In the genomic region with DNA sequence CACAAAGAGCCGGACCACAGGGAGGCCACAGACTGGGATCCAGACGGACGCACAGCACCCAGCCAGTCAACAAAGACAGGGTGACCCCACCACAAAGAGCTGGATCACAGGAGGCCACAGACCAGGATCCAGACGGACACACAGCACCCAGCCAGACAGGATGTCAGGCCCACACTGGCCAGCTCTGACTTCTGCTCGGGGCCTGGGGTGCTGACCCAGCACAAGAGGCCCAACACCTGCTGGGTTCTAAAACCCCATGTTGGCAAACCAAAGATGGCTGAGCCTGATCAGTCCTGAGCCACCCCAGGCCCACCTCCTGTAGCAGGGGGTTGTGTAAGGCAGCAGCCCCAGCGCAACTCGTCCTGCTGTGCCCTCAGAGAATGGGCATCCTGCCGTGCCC, we compare ENCODE assay signal across 21 cellular contexts. TPM values are rescaled to one million over a fixed set of nuclear protein-coding genes. Genes with fewer than 3 reads are reported as not detected.
DNase-seq lines count a peak whose midpoint lies in the region; ATAC-seq, FAIRE-seq and TF ChIP-seq lines count a peak whose summit lies in the region.
"Had no signal": no experiment of that assay in that cellular context is flagged by ENCODE, and none has a peak within 500 bp of the region (broad histone marks: within the 10 kb centered on the region; RNA-seq: fewer than 3 reads in every experiment).

No MANE protein-coding gene starts in this region.

- no peak for TF ChIP-seq POLR2A in HepG2 (IDR thresholded peaks at IDR 0.05; ENCODE audit: insufficient read depth in 1 of 2, low read depth in 2 of 2, low read length in 2 of 2)
- no peak for TF ChIP-seq POLR2A in right lobe of liver (IDR thresholded peaks at IDR 0.05)

- POLR2A ChIA-PET in HepG2 (lab: Yijun Ruan, JAX) = no interaction called here
- POLR2A ChIA-PET in naive thymus-derived CD8-positive, alpha-beta T cell (lab: Charles Lee) = interaction anchor here (1.4 kb wide), 1 partner anchor 32 kb away, joined by 3 read pairs; a partner anchor contains a TSS

- no TSS peak for BruUV-seq in HepG2 (replicated peaks; lab: Mats Ljungman, UMichigan)

- no peak overlapping the region for H3K4me2 ChIP-seq in HepG2 (ENCODE audit: low read depth, low read length)

- FAIRE-seq in HepG2 (lab: Jason Lieb, UNC) = no peak
- FAIRE-seq: D721Med, H54, RCC 7860 had no signal

- H4K20me1 ChIP-seq in HepG2 (ENCODE audit: insufficient read depth, low read length) = no peaks in the 10 kb centered on the region

- H3K36me3 Mint-ChIP-seq in nephron (ENCODE audit: low read depth) = peaks cover 40% of the 10 kb centered on the region
- H3K36me3 Mint-ChIP-seq in naive thymus-derived CD8-positive, alpha-beta T cell = peaks cover 0 to 31% (median 3%) of the 10 kb centered on the region in 3 donors

- no peak for TF ChIP-seq RAD21 in HepG2 (CRISPR knock-in tag; IDR thresholded peaks at IDR 0.05)

- DNase-seq in HepG2 (ENCODE audit: low spot score) (no peak), right lobe of liver (no peak), SW480 (ENCODE audit: low spot score) (no peak)
- no peak for DNase-seq in naive thymus-derived CD8-positive, alpha-beta T cell
- DNase-seq: 8988T, AML-193, DMS79, HFFc6, MG63, NCI-H1417, NCI-H1694 treated with DMSO at 0.1 percent for 48 hours, NCI-H446, NCI-H526 treated with DMSO at 0.1 percent for 48 hours, OCI-M1 had no signal

- TF ChIP-seq EP300 in HepG2 (IDR thresholded peaks at IDR 0.05; ENCODE audit: low read depth in 2 of 2, low read length in 2 of 2) (no peak), HepG2 (CRISPR knock-in tag; IDR thresholded peaks at IDR 0.05; ENCODE audit: borderline replicate concordance) (no peak)

- H3K27ac Mint-ChIP-seq in nephron = peak overlapping the region in 2 of 3 experiments; percentile 26 to 46
- no peak overlapping the region for H3K27ac Mint-ChIP-seq in naive thymus-derived CD8-positive, alpha-beta T cell
- H3K27ac Mint-ChIP-seq: HFFc6 had no signal

- intact Hi-C loops in HepG2 (cut with micrococcal nuclease; ENCODE audit: unreplicated experiment) (no loop called here), right lobe of liver (cut with DNase I) (no loop called here)

- 100% methylated on average over 6 of the region's 8 CpGs for WGBS in HepG2 (ENCODE audit: low lambda C conversion rate)
- WGBS in right lobe of liver (ENCODE audit: insufficient coverage, low coverage, low lambda C conversion rate, missing lambda C conversion rate) = no CpG with 5 or more reads among the region's 8 CpGs

- H3K27me3 ChIP-seq in HepG2 (ENCODE audit: control insufficient read depth in 1 of 2, insufficient read depth in 2 of 2, low read length in 2 of 2) (no peaks in the 10 kb centered on the region), right lobe of liver (no peaks in the 10 kb centered on the region)
- H3K27me3 ChIP-seq: MG63, SJSA1 had no signal

- H3K9me3 Mint-ChIP-seq in nephron = no peaks in the 10 kb centered on the region
- H3K9me3 Mint-ChIP-seq in naive thymus-derived CD8-positive, alpha-beta T cell = no peaks in the 10 kb centered on the region
- H3K9me3 Mint-ChIP-seq: HFFc6 had no signal

- in situ Hi-C loops in HepG2 (cut with HindIII; ENCODE audit: extremely low pct_ligation_motif_present, low pct_unique_long_range_greater_than_20kb) = no loop called here

- H3K27ac ChIP-seq in HepG2 (ENCODE audit: extremely low read length, insufficient read depth, low read length) (no peak overlapping the region), right lobe of liver (no peak overlapping the region)
- H3K27ac ChIP-seq: SJSA1 had no signal

- H3K4me3 Mint-ChIP-seq in nephron = peak overlapping the region in 1 of 3 experiments; percentile 29
- no peak overlapping the region for H3K4me3 Mint-ChIP-seq in naive thymus-derived CD8-positive, alpha-beta T cell
- H3K4me3 Mint-ChIP-seq: HFFc6 had no signal

- H3K27me3 Mint-ChIP-seq in nephron (ENCODE audit: low read depth) = no peaks in the 10 kb centered on the region
- no peaks in the 10 kb centered on the region for H3K27me3 Mint-ChIP-seq in naive thymus-derived CD8-positive, alpha-beta T cell

- no peak overlapping the region for H3K4me3 ChIP-seq in HepG2 (replicated peaks in 1 of 3; ENCODE audit: insufficient read depth in 1 of 3, low read depth in 2 of 3, low read length in 3 of 3)
- H3K4me3 ChIP-seq in right lobe of liver = no peak overlapping the region
- H3K4me3 ChIP-seq: MG63, SJSA1 had no signal

- peaks cover 6% of the 10 kb centered on the region for H3K4me1 Mint-ChIP-seq in nephron
- H3K4me1 Mint-ChIP-seq in naive thymus-derived CD8-positive, alpha-beta T cell = peaks cover 4 to 17% (median 9%) of the 10 kb centered on the region in 4 donors

- H3K36me3 ChIP-seq in HepG2 (replicated peaks in 1 of 2; ENCODE audit: control insufficient read depth in 1 of 2, insufficient read depth in 2 of 2, low read length in 2 of 2) = peaks cover 24 to 68% of the 10 kb centered on the region in 2 experiments
- peaks cover 0 to 18% (median under 1%) of the 10 kb centered on the region in 4 donors for H3K36me3 ChIP-seq in right lobe of liver

- H3K79me2 ChIP-seq in HepG2 (ENCODE audit: insufficient read depth, low read length) = peaks cover 10% of the 10 kb centered on the region

- H3K4me1 ChIP-seq in HepG2 (ENCODE audit: insufficient read depth, low read length) (peaks cover 22% of the 10 kb centered on the region), right lobe of liver (peaks cover 0 to 7% (median under 1%) of the 10 kb centered on the region in 4 donors)

- CTCF ChIA-PET in HepG2 (lab: Yijun Ruan, JAX; ENCODE audit: low intra/inter-chr PET ratio, low total read pairs) = no interaction called here

- no peak overlapping the region for H2AFZ ChIP-seq in HepG2 (ENCODE audit: low read length)

- H3K9me3 ChIP-seq in HepG2 (ENCODE audit: low read length) = no peaks in the 10 kb centered on the region
- no peaks in the 10 kb centered on the region for H3K9me3 ChIP-seq in right lobe of liver
- H3K9me3 ChIP-seq: MG63, SJSA1 had no signal

- TF ChIP-seq CTCF in HepG2 (CRISPR knock-in tag; IDR thresholded peaks at IDR 0.05) (no peak), right lobe of liver (IDR thresholded peaks at IDR 0.05) (no peak), nephron (IDR thresholded peaks at IDR 0.05; ENCODE audit: unreplicated experiment in 3 of 3) (no peak)

- ATAC-seq in HepG2 (no peak), right lobe of liver (no peak), GM18868 (IDR thresholded peaks at IDR 0.05; ENCODE audit: unreplicated experiment) (no peak)
- ATAC-seq in naive thymus-derived CD8-positive, alpha-beta T cell = no peak
- ATAC-seq: Right ventricle myocardium inferior had no signal

- no peak overlapping the region for H3K9ac ChIP-seq in HepG2 (ENCODE audit: insufficient read depth, low read depth, low read length)

RNA-seq across cellular contexts. Expression of a gene that starts 5.2 kb away (rescaled TPM):
- total RNA-seq in HepG2 (2016; rRNA removed; fragmentation: Illumina TruSeq; extraction: Trizol) = 22.6 and 31.6 TPM in 2 replicates
- total RNA-seq in HepG2 (2016; cell fraction: cytosol; rRNA removed; fragmentation: Illumina TruSeq; extraction: Trizol; ENCODE audit: low read depth) = 23.7 and 28.0 TPM in 2 replicates
- total RNA-seq in HepG2 (2016; cell fraction: insoluble cytoplasmic fraction; rRNA removed; fragmentation: Illumina TruSeq; extraction: Trizol) = 21.4 and 31.8 TPM in 2 replicates
- total RNA-seq in HepG2 (2016; cell fraction: membrane; rRNA removed; fragmentation: Illumina TruSeq; extraction: Trizol) = 27.7 and 31.4 TPM in 2 replicates
- total RNA-seq in HepG2 (2016; cell fraction: nucleus; rRNA removed; fragmentation: Illumina TruSeq; extraction: Trizol) = 34.5 and 40.2 TPM in 2 replicates
- polyA plus RNA-seq in HepG2 (2011; rRNA removed) = 27.6 and 36.9 TPM in 2 replicates
- 15.3 and 20.0 TPM in 2 replicates for polyA plus RNA-seq in HepG2 (2011; cell fraction: cytosol; rRNA removed)
- polyA plus RNA-seq in HepG2 (2011; cell fraction: nucleus; rRNA removed) = 128 and 151 TPM in 2 replicates
- polyA plus RNA-seq in HepG2 (2012) = 15.1 and 23.7 TPM in 2 replicates
- polyA plus RNA-seq in HepG2 (2016; cell fraction: cytosol; fragmentation: Illumina TruSeq; extraction: Trizol; ENCODE audit: low read depth) = 12.4 and 19.6 TPM in 2 replicates
- polyA plus RNA-seq in HepG2 (2016; cell fraction: insoluble cytoplasmic fraction; fragmentation: Illumina TruSeq; extraction: Trizol; ENCODE audit: low read depth) = 16.4 and 19.1 TPM in 2 replicates
- polyA plus RNA-seq in HepG2 (2016; cell fraction: membrane; fragmentation: Illumina TruSeq; extraction: Trizol; ENCODE audit: low read depth) = 18.6 and 24.9 TPM in 2 replicates
- 78.6 and 82.4 TPM in 2 replicates for polyA plus RNA-seq in HepG2 (2016; cell fraction: nucleus; fragmentation: Illumina TruSeq; extraction: Trizol; ENCODE audit: insufficient read depth, low read depth)
- polyA minus RNA-seq in HepG2 (2011; rRNA and poly(A)+ RNA removed; ENCODE audit: low replicate concordance) = 13.7 and 46.0 TPM in 2 replicates
- polyA minus RNA-seq in HepG2 (2011; cell fraction: cytosol; rRNA and poly(A)+ RNA removed) = 4.0 and 7.5 TPM in 2 replicates
- polyA minus RNA-seq in HepG2 (2011; cell fraction: nucleus; rRNA and poly(A)+ RNA removed) = 27.8 and 33.3 TPM in 2 replicates
- total RNA-seq in right lobe of liver = 10 to 100 TPM in 5 of 6 experiments, 1 to 10 TPM in 1; 9.2 to 17.8 (median 11.8) TPM
- total RNA-seq in naive thymus-derived CD8-positive, alpha-beta T cell = 10 to 100 TPM; 76.9 to 80.7 TPM
- 10 to 100 TPM; 26.2 to 32.8 (median 29.8) TPM for polyA plus RNA-seq in naive thymus-derived CD8-positive, alpha-beta T cell

RNA-seq across cellular contexts. Expression of a gene that starts 6.4 kb away (rescaled TPM):
- 29.6 and 38.7 TPM in 2 replicates for total RNA-seq in HepG2 (2016; rRNA removed; fragmentation: Illumina TruSeq; extraction: Trizol)
- 103 and 108 TPM in 2 replicates for total RNA-seq in HepG2 (2016; cell fraction: cytosol; rRNA removed; fragmentation: Illumina TruSeq; extraction: Trizol; ENCODE audit: low read depth)
- 26.0 and 40.1 TPM in 2 replicates for total RNA-seq in HepG2 (2016; cell fraction: insoluble cytoplasmic fraction; rRNA removed; fragmentation: Illumina TruSeq; extraction: Trizol)
- 93.6 and 97.4 TPM in 2 replicates for total RNA-seq in HepG2 (2016; cell fraction: membrane; rRNA removed; fragmentation: Illumina TruSeq; extraction: Trizol)
- 26.3 and 30.8 TPM in 2 replicates for total RNA-seq in HepG2 (2016; cell fraction: nucleus; rRNA removed; fragmentation: Illumina TruSeq; extraction: Trizol)
- polyA plus RNA-seq in HepG2 (2011; rRNA removed) = 21.3 and 21.8 TPM in 2 replicates
- polyA plus RNA-seq in HepG2 (2011; cell fraction: cytosol; rRNA removed) = 19.1 and 23.2 TPM in 2 replicates
- polyA plus RNA-seq in HepG2 (2011; cell fraction: nucleus; rRNA removed) = 46.9 and 49.7 TPM in 2 replicates
- 16.9 and 18.6 TPM in 2 replicates for polyA plus RNA-seq in HepG2 (2012)
- polyA plus RNA-seq in HepG2 (2016; cell fraction: cytosol; fragmentation: Illumina TruSeq; extraction: Trizol; ENCODE audit: low read depth) = 80.6 TPM in 2 replicates
- polyA plus RNA-seq in HepG2 (2016; cell fraction: insoluble cytoplasmic fraction; fragmentation: Illumina TruSeq; extraction: Trizol; ENCODE audit: low read depth) = 32.1 and 34.5 TPM in 2 replicates
- 89.7 and 93.0 TPM in 2 replicates for polyA plus RNA-seq in HepG2 (2016; cell fraction: membrane; fragmentation: Illumina TruSeq; extraction: Trizol; ENCODE audit: low read depth)
- 60.9 and 67.4 TPM in 2 replicates for polyA plus RNA-seq in HepG2 (2016; cell fraction: nucleus; fragmentation: Illumina TruSeq; extraction: Trizol; ENCODE audit: insufficient read depth, low read depth)
- polyA minus RNA-seq in HepG2 (2011; rRNA and poly(A)+ RNA removed; ENCODE audit: low replicate concordance) = 9.8 and 59.1 TPM in 2 replicates
- 6.4 and 6.5 TPM in 2 replicates for polyA minus RNA-seq in HepG2 (2011; cell fraction: cytosol; rRNA and poly(A)+ RNA removed)
- 13.0 and 13.1 TPM in 2 replicates for polyA minus RNA-seq in HepG2 (2011; cell fraction: nucleus; rRNA and poly(A)+ RNA removed)
- 10 to 100 TPM in 2 of 6 experiments, 1 to 10 TPM in 4; 8.4 to 11.7 (median 9.0) TPM for total RNA-seq in right lobe of liver
- total RNA-seq in naive thymus-derived CD8-positive, alpha-beta T cell = 10 to 100 TPM; 25.5 to 27.5 TPM
- polyA plus RNA-seq in naive thymus-derived CD8-positive, alpha-beta T cell = 10 to 100 TPM in 1 of 3 donors, 1 to 10 TPM in 2; 5.5 to 15.7 (median 7.7) TPM

RNA-seq across cellular contexts. Expression of a gene that starts 21.5 kb away (rescaled TPM):
- 13.4 and 21.7 TPM in 2 replicates for total RNA-seq in HepG2 (2016; rRNA removed; fragmentation: Illumina TruSeq; extraction: Trizol)
- 8.4 and 10.0 TPM in 2 replicates for total RNA-seq in HepG2 (2016; cell fraction: cytosol; rRNA removed; fragmentation: Illumina TruSeq; extraction: Trizol; ENCODE audit: low read depth)
- 12.6 and 23.4 TPM in 2 replicates for total RNA-seq in HepG2 (2016; cell fraction: insoluble cytoplasmic fraction; rRNA removed; fragmentation: Illumina TruSeq; extraction: Trizol)
- total RNA-seq in HepG2 (2016; cell fraction: membrane; rRNA removed; fragmentation: Illumina TruSeq; extraction: Trizol) = 8.5 and 10.9 TPM in 2 replicates
- 14.0 and 15.0 TPM in 2 replicates for total RNA-seq in HepG2 (2016; cell fraction: nucleus; rRNA removed; fragmentation: Illumina TruSeq; extraction: Trizol)
- 44.4 and 50.9 TPM in 2 replicates for polyA plus RNA-seq in HepG2 (2011; rRNA removed)
- 23.8 and 38.3 TPM in 2 replicates for polyA plus RNA-seq in HepG2 (2011; cell fraction: cytosol; rRNA removed)
- 240 and 305 TPM in 2 replicates for polyA plus RNA-seq in HepG2 (2011; cell fraction: nucleus; rRNA removed)
- 16.2 and 19.0 TPM in 2 replicates for polyA plus RNA-seq in HepG2 (2012)
- polyA plus RNA-seq in HepG2 (2016; cell fraction: cytosol; fragmentation: Illumina TruSeq; extraction: Trizol; ENCODE audit: low read depth) = 5.5 and 7.1 TPM in 2 replicates
- 13.7 and 16.1 TPM in 2 replicates for polyA plus RNA-seq in HepG2 (2016; cell fraction: insoluble cytoplasmic fraction; fragmentation: Illumina TruSeq; extraction: Trizol; ENCODE audit: low read depth)
- polyA plus RNA-seq in HepG2 (2016; cell fraction: membrane; fragmentation: Illumina TruSeq; extraction: Trizol; ENCODE audit: low read depth) = 6.1 and 7.5 TPM in 2 replicates
- 53.7 and 57.4 TPM in 2 replicates for polyA plus RNA-seq in HepG2 (2016; cell fraction: nucleus; fragmentation: Illumina TruSeq; extraction: Trizol; ENCODE audit: insufficient read depth, low read depth)
- polyA minus RNA-seq in HepG2 (2011; rRNA and poly(A)+ RNA removed; ENCODE audit: low replicate concordance) = 48.5 and 187 TPM in 2 replicates
- polyA minus RNA-seq in HepG2 (2011; cell fraction: cytosol; rRNA and poly(A)+ RNA removed) = 10.7 and 12.0 TPM in 2 replicates
- polyA minus RNA-seq in HepG2 (2011; cell fraction: nucleus; rRNA and poly(A)+ RNA removed) = 32.6 and 32.9 TPM in 2 replicates
- total RNA-seq in right lobe of liver = 10 to 100 TPM; 19.1 to 45.0 (median 25.2) TPM
- 10 to 100 TPM; 83.2 to 86.8 TPM for total RNA-seq in naive thymus-derived CD8-positive, alpha-beta T cell
- 10 to 100 TPM; 27.2 to 42.4 (median 32.9) TPM for polyA plus RNA-seq in naive thymus-derived CD8-positive, alpha-beta T cell

RNA-seq across cellular contexts. Expression of a gene that starts 32.3 kb away (rescaled TPM):
- total RNA-seq in HepG2 (2016; rRNA removed; fragmentation: Illumina TruSeq; extraction: Trizol) (48.9 and 54.0 TPM in 2 replicates), right lobe of liver (10 to 100 TPM; 43.4 to 97.8 (median 74.0) TPM)
- 48.5 and 55.5 TPM in 2 replicates for total RNA-seq in HepG2 (2016; cell fraction: cytosol; rRNA removed; fragmentation: Illumina TruSeq; extraction: Trizol; ENCODE audit: low read depth)
- 53.0 and 54.1 TPM in 2 replicates for total RNA-seq in HepG2 (2016; cell fraction: insoluble cytoplasmic fraction; rRNA removed; fragmentation: Illumina TruSeq; extraction: Trizol)
- 49.2 and 61.1 TPM in 2 replicates for total RNA-seq in HepG2 (2016; cell fraction: membrane; rRNA removed; fragmentation: Illumina TruSeq; extraction: Trizol)
- total RNA-seq in HepG2 (2016; cell fraction: nucleus; rRNA removed; fragmentation: Illumina TruSeq; extraction: Trizol) = 19.0 and 19.6 TPM in 2 replicates
- polyA plus RNA-seq in HepG2 (2011; rRNA removed) = 20.9 and 23.4 TPM in 2 replicates
- polyA plus RNA-seq in HepG2 (2011; cell fraction: cytosol; rRNA removed) = 18.5 and 46.9 TPM in 2 replicates
- polyA plus RNA-seq in HepG2 (2011; cell fraction: nucleus; rRNA removed) = 23.0 and 28.2 TPM in 2 replicates
- 15.6 and 26.9 TPM in 2 replicates for polyA plus RNA-seq in HepG2 (2012)
- 54.8 and 61.0 TPM in 2 replicates for polyA plus RNA-seq in HepG2 (2016; cell fraction: cytosol; fragmentation: Illumina TruSeq; extraction: Trizol; ENCODE audit: low read depth)
- 43.5 and 50.2 TPM in 2 replicates for polyA plus RNA-seq in HepG2 (2016; cell fraction: insoluble cytoplasmic fraction; fragmentation: Illumina TruSeq; extraction: Trizol; ENCODE audit: low read depth)
- polyA plus RNA-seq in HepG2 (2016; cell fraction: membrane; fragmentation: Illumina TruSeq; extraction: Trizol; ENCODE audit: low read depth) = 42.3 and 46.2 TPM in 2 replicates
- 35.6 and 38.1 TPM in 2 replicates for polyA plus RNA-seq in HepG2 (2016; cell fraction: nucleus; fragmentation: Illumina TruSeq; extraction: Trizol; ENCODE audit: insufficient read depth, low read depth)
- polyA minus RNA-seq in HepG2 (2011; rRNA and poly(A)+ RNA removed; ENCODE audit: low replicate concordance) = 6.4 and 7.1 TPM in 2 replicates
- polyA minus RNA-seq in HepG2 (2011; cell fraction: cytosol; rRNA and poly(A)+ RNA removed) = 8.6 and 11.1 TPM in 2 replicates
- 2.1 and 2.2 TPM in 2 replicates for polyA minus RNA-seq in HepG2 (2011; cell fraction: nucleus; rRNA and poly(A)+ RNA removed)
- 100 to 1,000 TPM in 1 of 2 experiments, 10 to 100 TPM in 1; 93.5 to 104 TPM for total RNA-seq in naive thymus-derived CD8-positive, alpha-beta T cell
- polyA plus RNA-seq in naive thymus-derived CD8-positive, alpha-beta T cell = 10 to 100 TPM; 36.7 to 46.5 (median 43.0) TPM

RNA-seq across cellular contexts. Expression of a gene that starts 33.8 kb away (rescaled TPM):
- 0.21 and 0.42 TPM in 2 replicates for total RNA-seq in HepG2 (2016; rRNA removed; fragmentation: Illumina TruSeq; extraction: Trizol)
- 0.30 and 0.53 TPM in 2 replicates for total RNA-seq in HepG2 (2016; cell fraction: cytosol; rRNA removed; fragmentation: Illumina TruSeq; extraction: Trizol; ENCODE audit: low read depth)
- total RNA-seq in HepG2 (2016; cell fraction: insoluble cytoplasmic fraction; rRNA removed; fragmentation: Illumina TruSeq; extraction: Trizol) = 0.25 and 0.39 TPM in 2 replicates
- total RNA-seq in HepG2 (2016; cell fraction: membrane; rRNA removed; fragmentation: Illumina TruSeq; extraction: Trizol) = 0.21 and 0.28 TPM in 2 replicates
- 0.69 and 0.87 TPM in 2 replicates for total RNA-seq in HepG2 (2016; cell fraction: nucleus; rRNA removed; fragmentation: Illumina TruSeq; extraction: Trizol)
- polyA plus RNA-seq in HepG2 (2011; rRNA removed) = 1.5 and 1.9 TPM in 2 replicates
- polyA plus RNA-seq in HepG2 (2011; cell fraction: cytosol; rRNA removed) = 0.77 and 1.1 TPM in 2 replicates
- polyA plus RNA-seq in HepG2 (2011; cell fraction: nucleus; rRNA removed) = 17.1 and 19.3 TPM in 2 replicates
- 3.1 and 3.5 TPM in 2 replicates for polyA plus RNA-seq in HepG2 (2012)
- 0.14 and 0.20 TPM in 2 replicates for polyA plus RNA-seq in HepG2 (2016; cell fraction: cytosol; fragmentation: Illumina TruSeq; extraction: Trizol; ENCODE audit: low read depth)
- polyA plus RNA-seq in HepG2 (2016; cell fraction: insoluble cytoplasmic fraction; fragmentation: Illumina TruSeq; extraction: Trizol; ENCODE audit: low read depth) = 0.43 and 0.47 TPM in 2 replicates
- 0.27 and 0.30 TPM in 2 replicates for polyA plus RNA-seq in HepG2 (2016; cell fraction: membrane; fragmentation: Illumina TruSeq; extraction: Trizol; ENCODE audit: low read depth)
- polyA plus RNA-seq in HepG2 (2016; cell fraction: nucleus; fragmentation: Illumina TruSeq; extraction: Trizol; ENCODE audit: insufficient read depth, low read depth) = 3.4 and 3.5 TPM in 2 replicates
- 1.2 and 1.9 TPM in 2 replicates for polyA minus RNA-seq in HepG2 (2011; rRNA and poly(A)+ RNA removed; ENCODE audit: low replicate concordance)
- polyA minus RNA-seq in HepG2 (2011; cell fraction: cytosol; rRNA and poly(A)+ RNA removed) = 0.49 and 1.6 TPM in 2 replicates
- 2.7 and 2.9 TPM in 2 replicates for polyA minus RNA-seq in HepG2 (2011; cell fraction: nucleus; rRNA and poly(A)+ RNA removed)
- total RNA-seq in right lobe of liver = 10 to 100 TPM in 2 of 6 experiments, 1 to 10 TPM in 4; 3.9 to 15.6 (median 7.4) TPM
- 10 to 100 TPM; 14.5 to 15.7 TPM for total RNA-seq in naive thymus-derived CD8-positive, alpha-beta T cell
- polyA plus RNA-seq in naive thymus-derived CD8-positive, alpha-beta T cell = 1 to 10 TPM; 1.2 to 2.3 (median 1.9) TPM

Comparison
In these comparisons a context has a peak if more than half of its experiments do, and no peak if none do; other contexts are left out.
1. H3K27ac Mint-ChIP-seq: peak in nephron (2 of 3); none in naive thymus-derived CD8-positive, alpha-beta T cell (0 of 10).